In the genomic region with DNA sequence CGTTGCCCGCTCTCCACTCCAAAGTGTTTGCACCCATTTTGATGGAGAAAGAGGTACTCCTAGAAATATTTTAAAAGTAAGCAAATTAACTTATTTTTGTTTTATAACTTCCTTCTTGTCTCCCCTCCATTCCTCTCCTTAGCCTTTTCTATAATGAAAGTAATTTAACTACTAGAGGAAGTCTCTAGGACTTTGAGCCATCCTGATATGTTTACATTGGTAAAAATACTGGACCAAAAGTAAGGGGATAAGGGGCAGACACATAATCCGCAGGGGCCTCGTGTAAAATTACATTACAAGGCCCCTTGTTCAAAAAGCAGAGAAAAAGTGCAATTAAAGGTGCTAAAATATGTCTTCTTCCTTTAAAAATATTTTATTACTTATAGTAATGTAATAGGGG, we compare ENCODE assay signal across 31 cellular contexts.
"Had no signal": no experiment of that assay in that cellular context is flagged by ENCODE, and none has a peak within 500 bp of the region (broad histone marks: within the 10 kb centered on the region; RNA-seq: fewer than 3 reads in every experiment).

No MANE protein-coding gene starts in this region.

- H2AFZ ChIP-seq: neural progenitor cell, parathyroid adenoma had no signal

- H3K27ac ChIP-seq: neural progenitor cell, ovary, parathyroid adenoma, psoas muscle, skin epidermis, spleen, suprapubic skin, testis, tibial artery, transverse colon, upper lobe of right lung, uterus had no signal

- H3K27me3 ChIP-seq: neural progenitor cell, ovary, spleen, suprapubic skin, testis, tibial artery, transverse colon, upper lobe of right lung, uterus had no signal

- H3K27me3 Mint-ChIP-seq: progenitor cell of endocrine pancreas; stimulated activated memory B cell treated with anti-CD40 and anti-IgM and Interleukin-4, amounts not matched to agents 10 μg/mL and 1 μg/mL and 100 μg/mL, for 72 hours; stimulated activated naive CD8-positive, alpha-beta T cell treated with anti-CD3 and anti-CD28 coated beads, Interleukin-15, amount 100 ng/mL, for 72 hours; type B pancreatic cell had no signal

- H3K27ac Mint-ChIP-seq: natural killer cell; nephron; neural progenitor cell; progenitor cell of endocrine pancreas; stimulated activated memory B cell treated with anti-CD40 and anti-IgM and Interleukin-4, amounts not matched to agents 10 μg/mL and 1 μg/mL and 100 μg/mL, for 72 hours; stimulated activated naive CD8-positive, alpha-beta T cell treated with anti-CD3 and anti-CD28 coated beads, Interleukin-15, amount 100 ng/mL, for 72 hours; type B pancreatic cell had no signal

- H3K4me1 ChIP-seq: neural progenitor cell, parathyroid adenoma, psoas muscle, spleen, suprapubic skin, testis, tibial artery, upper lobe of right lung, uterus had no signal

- DNase-seq: natural killer cell; occipital lobe; ovary; posterior cingulate gyrus; psoas muscle; right cardiac atrium; spleen; stimulated activated CD4-positive, alpha-beta T cell treated with anti-CD3 and anti-CD28 coated beads, Interleukin-12 subunit alpha, Interleukin-12 subunit beta, amount 100 ng/mL, for 4 hours; stimulated activated CD4-positive, alpha-beta T cell treated with anti-CD3 and anti-CD28 coated beads, Interleukin-1b, Interleukin-23, amount 100 ng/mL, for 48 hours; stimulated activated CD4-positive, alpha-beta T cell treated with anti-CD3 and anti-CD28 coated beads, Interleukin-4, amount 100 ng/mL, for 1 hour; stimulated activated CD4-positive, alpha-beta T cell treated with anti-CD3 and anti-CD28 coated beads, Interleukin-4, amount 100 ng/mL, for 4 hours; stimulated activated CD8-positive, alpha-beta memory T cell treated with anti-CD3 and anti-CD28 coated beads, Interleukin-4, amount 100 ng/mL, for 48 hours; stimulated activated naive CD4-positive, alpha-beta T cell; stimulated activated naive CD8-positive, alpha-beta T cell treated with anti-CD3 and anti-CD28 coated beads, Interleukin-15, amount 100 ng/mL, for 72 hours; stimulated activated naive CD8-positive, alpha-beta T cell treated with anti-CD3 and anti-CD28 coated beads, Interleukin-15, Interleukin-2, amounts not matched to agents 100 U/mL and 50 U/mL, for 24 hours; substantia nigra; testis; tibial artery; transverse colon; upper lobe of right lung; uterus had no signal

- H3K4me3 ChIP-seq: neural progenitor cell, ovary, psoas muscle, skin epidermis, smooth muscle cell, spleen, suprapubic skin, testis, tibial artery, transverse colon, upper lobe of right lung, uterus had no signal

- H3K9ac ChIP-seq: neural progenitor cell, parathyroid adenoma had no signal

- H3K36me3 Mint-ChIP-seq: neural progenitor cell, type B pancreatic cell had no signal

- H3K9me3 ChIP-seq: ovary, psoas muscle, spleen, suprapubic skin, testis, tibial artery, transverse colon, upper lobe of right lung, uterus had no signal

- H3K4me1 Mint-ChIP-seq: natural killer cell; nephron; neural progenitor cell; stimulated activated memory B cell treated with anti-CD40 and anti-IgM and Interleukin-4, amounts not matched to agents 10 μg/mL and 1 μg/mL and 100 μg/mL, for 72 hours; stimulated activated naive CD8-positive, alpha-beta T cell treated with anti-CD3 and anti-CD28 coated beads, Interleukin-15, amount 100 ng/mL, for 72 hours had no signal

- H3K4me3 Mint-ChIP-seq: natural killer cell; nephron; neural progenitor cell; stimulated activated memory B cell treated with anti-CD40 and anti-IgM and Interleukin-4, amounts not matched to agents 10 μg/mL and 1 μg/mL and 100 μg/mL, for 72 hours; stimulated activated naive CD8-positive, alpha-beta T cell treated with anti-CD3 and anti-CD28 coated beads, Interleukin-15, amount 100 ng/mL, for 72 hours; type B pancreatic cell had no signal

- ATAC-seq: natural killer cell; psoas muscle; right cardiac atrium; sciatic nerve; stimulated activated memory B cell treated with anti-CD40 and anti-IgM and Interleukin-4, amounts not matched to agents 10 μg/mL and 1 μg/mL and 100 μg/mL, for 72 hours; stimulated activated naive CD8-positive, alpha-beta T cell treated with anti-CD3 and anti-CD28 coated beads, Interleukin-15, amount 100 ng/mL, for 72 hours; stimulated activated naive CD8-positive, alpha-beta T cell treated with anti-CD3 and anti-CD28 coated beads, Interleukin-15, Interleukin-2, amounts not matched to agents 100 U/mL and 50 U/mL, for 24 hours; upper lobe of right lung had no signal

- H3K9me3 Mint-ChIP-seq: natural killer cell; nephron; neural progenitor cell; stimulated activated memory B cell treated with anti-CD40 and anti-IgM and Interleukin-4, amounts not matched to agents 10 μg/mL and 1 μg/mL and 100 μg/mL, for 72 hours; stimulated activated naive CD8-positive, alpha-beta T cell treated with anti-CD3 and anti-CD28 coated beads, Interleukin-15, amount 100 ng/mL, for 72 hours; type B pancreatic cell had no signal

- H3K4me2 ChIP-seq: neural progenitor cell, smooth muscle cell had no signal

- H3K36me3 ChIP-seq: neural progenitor cell, ovary, spleen, suprapubic skin, transverse colon, upper lobe of right lung, uterus had no signal
